ENCODE assay signal across 17 cellular contexts in the genomic region with DNA sequence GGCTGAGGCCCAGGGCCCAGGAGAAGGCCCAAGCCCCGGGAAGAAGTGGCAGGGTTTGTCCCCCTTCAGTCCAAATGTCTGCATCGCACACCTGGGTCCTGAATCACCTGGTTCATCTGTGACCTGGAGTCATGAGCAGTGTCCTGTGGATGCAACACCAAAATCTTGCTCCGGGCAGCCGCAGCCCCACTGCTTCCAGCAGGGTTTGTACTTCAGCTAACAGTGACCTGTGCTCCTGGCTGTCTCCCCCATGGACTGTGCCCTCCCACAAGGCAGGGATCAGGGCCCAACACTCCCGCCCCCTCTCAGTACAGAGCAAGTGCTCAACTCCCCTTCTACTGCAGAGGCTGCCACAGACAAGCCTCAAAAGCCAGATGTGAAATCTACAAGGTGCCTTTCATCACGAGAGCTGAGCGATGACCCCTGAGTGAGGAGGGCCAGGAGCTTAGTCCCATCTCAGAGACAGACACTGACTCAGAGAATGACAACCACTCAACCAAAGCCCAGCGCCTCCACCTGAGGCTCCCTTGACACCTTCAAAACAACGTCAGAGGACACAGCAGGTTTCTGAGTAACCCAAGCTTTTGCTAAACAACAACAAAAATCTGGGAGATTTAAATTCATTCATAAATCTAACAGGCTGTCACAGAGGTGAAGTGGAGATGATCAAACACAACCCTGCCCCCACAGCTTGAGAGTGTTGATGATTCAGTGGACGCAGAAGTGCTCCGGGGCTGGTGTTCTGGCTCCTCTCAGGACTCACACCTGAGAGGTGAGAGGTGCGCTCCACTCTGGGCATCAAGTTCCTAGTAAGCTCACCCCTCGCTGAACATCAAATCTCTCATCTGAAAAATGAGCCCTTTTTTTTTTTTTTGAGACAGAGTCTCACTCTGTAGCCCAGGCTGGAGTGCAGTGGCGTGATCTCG. TPM values are rescaled to one million over a fixed set of nuclear protein-coding genes. Genes with fewer than 3 reads are reported as not detected.
DNase-seq lines count a peak whose midpoint lies in the region; ATAC-seq, FAIRE-seq and TF ChIP-seq lines count a peak whose summit lies in the region.
"Had no signal": no experiment of that assay in that cellular context is flagged by ENCODE, and none has a peak within 500 bp of the region (broad histone marks: within the 10 kb centered on the region; RNA-seq: fewer than 3 reads in every experiment).

No MANE protein-coding gene starts in this region.

- no peak overlapping the region for H3K23ac ChIP-seq in mesendoderm (ENCODE audit: low read length)

- H3K9me3 Mint-ChIP-seq in astrocyte (ENCODE audit: unreplicated experiment) (no peaks in the 10 kb centered on the region), naive B cell (no peaks in the 10 kb centered on the region)
- H3K9me3 Mint-ChIP-seq: activated CD8-positive, alpha-beta T cell treated with anti-CD3 and anti-CD28 coated beads for 36 hours had no signal

- H4K5ac ChIP-seq in mesendoderm (ENCODE audit: low read length): no peak overlapping the region

- H3K27me3 Mint-ChIP-seq in astrocyte (ENCODE audit: low read depth, unreplicated experiment) (no peaks in the 10 kb centered on the region), naive B cell (no peaks in the 10 kb centered on the region)
- H3K27me3 Mint-ChIP-seq: activated CD8-positive, alpha-beta T cell treated with anti-CD3 and anti-CD28 coated beads for 36 hours had no signal

- FAIRE-seq in GM18507 (lab: Jason Lieb, UNC) (peak; percentile 12), astrocyte (lab: Jason Lieb, UNC) (no peak)
- FAIRE-seq: colon, kidney had no signal

- H3K36me3 Mint-ChIP-seq in astrocyte (ENCODE audit: low read depth, unreplicated experiment): peaks cover 11% of the 10 kb centered on the region
- no peaks in the 10 kb centered on the region for H3K36me3 Mint-ChIP-seq in naive B cell

- DNase-seq in GM18507 (ENCODE audit: extremely low spot score, insufficient read length, low read depth) (no peak), astrocyte (ENCODE audit: low read depth) (no peak), naive B cell (no peak), mesendoderm (no peak), right cardiac atrium (no peak), left ventricle myocardium superior (no peak)
- DNase-seq: activated CD8-positive, alpha-beta T cell treated with anti-CD3 and anti-CD28 coated beads for 36 hours; DMS 273 treated with DMSO at 0.1 percent for 48 hours; kidney; NCI-H1048; NCI-H446 had no signal

- H3K4me1 ChIP-seq in BLaER1 (peaks cover 90% of the 10 kb centered on the region), astrocyte (ENCODE audit: insufficient read depth, low read length) (peaks cover 10% of the 10 kb centered on the region), mesendoderm (ENCODE audit: control insufficient read depth, low read depth, low read length) (peaks cover 5% of the 10 kb centered on the region), right cardiac atrium (ENCODE audit: control insufficient read depth, insufficient read depth, low read length) (no peaks in the 10 kb centered on the region)

- H3K27ac ChIP-seq in BLaER1: peak overlapping the region; percentile 92
- H3K27ac ChIP-seq in astrocyte (ENCODE audit: low read depth, low read length): no peak overlapping the region
- H3K27ac ChIP-seq in mesendoderm (ENCODE audit: low read depth, low read length): no peak overlapping the region
- no peak overlapping the region for H3K27ac ChIP-seq in right cardiac atrium (ENCODE audit: low read length)
- H3K27ac ChIP-seq: esophagus muscularis mucosa had no signal

- H3K4me3 Mint-ChIP-seq in astrocyte (ENCODE audit: unreplicated experiment) (peak overlapping the region; percentile 31), naive B cell (peak overlapping the region in 6 of 8 donors; percentile 19 to 98 (median 48))
- H3K4me3 Mint-ChIP-seq: activated CD8-positive, alpha-beta T cell treated with anti-CD3 and anti-CD28 coated beads for 36 hours had no signal

- peak overlapping the region; percentile 72 for H3K9ac ChIP-seq in BLaER1
- H3K9ac ChIP-seq in astrocyte (ENCODE audit: low read length): no peak overlapping the region
- H3K9ac ChIP-seq in mesendoderm (ENCODE audit: low read length): no peak overlapping the region

- peak overlapping the region; percentile 96 for H3K4me2 ChIP-seq in BLaER1
- no peak overlapping the region for H3K4me2 ChIP-seq in astrocyte (ENCODE audit: low read length)
- no peak overlapping the region for H3K4me2 ChIP-seq in mesendoderm (ENCODE audit: low read length)

- H2BK5ac ChIP-seq in mesendoderm (ENCODE audit: low read length): no peak overlapping the region

- ATAC-seq in naive B cell (ENCODE audit: low read depth in 2 of 2) (no peak), right cardiac atrium (no peak), left ventricle myocardium superior (no peak), HG03135 (IDR thresholded peaks at IDR 0.05; ENCODE audit: unreplicated experiment) (no peak)
- ATAC-seq: activated CD8-positive, alpha-beta T cell treated with anti-CD3 and anti-CD28 coated beads for 36 hours had no signal

- H4K20me1 ChIP-seq in BLaER1 (peaks cover 68% of the 10 kb centered on the region), astrocyte (ENCODE audit: insufficient read depth, low read length) (peaks cover 74% of the 10 kb centered on the region)

- no peaks in the 10 kb centered on the region for H3K9me3 ChIP-seq in BLaER1
- H3K9me3 ChIP-seq in astrocyte (ENCODE audit: insufficient read depth, low read depth, low read length): no peaks in the 10 kb centered on the region
- no peaks in the 10 kb centered on the region for H3K9me3 ChIP-seq in right cardiac atrium (ENCODE audit: control insufficient read depth, low read length)
- H3K9me3 ChIP-seq: esophagus muscularis mucosa had no signal

- no peak overlapping the region for H3K18ac ChIP-seq in mesendoderm (ENCODE audit: low read length)

- H3K27me3 ChIP-seq in BLaER1 (no peaks in the 10 kb centered on the region), astrocyte (ENCODE audit: insufficient read depth, low read length) (no peaks in the 10 kb centered on the region), mesendoderm (ENCODE audit: insufficient read depth, low read length, poor library complexity) (no peaks in the 10 kb centered on the region), right cardiac atrium (ENCODE audit: control insufficient read depth, insufficient read depth) (no peaks in the 10 kb centered on the region)
- H3K27me3 ChIP-seq: esophagus muscularis mucosa had no signal

- H3K4ac ChIP-seq in mesendoderm (ENCODE audit: low read depth, low read length): no peak overlapping the region

- peaks cover 8% of the 10 kb centered on the region for H3K79me1 ChIP-seq in mesendoderm (ENCODE audit: low read length)

- H3K36me3 ChIP-seq in BLaER1: peaks cover 20% of the 10 kb centered on the region
- H3K36me3 ChIP-seq in astrocyte (ENCODE audit: insufficient read depth, low read length): no peaks in the 10 kb centered on the region
- H3K36me3 ChIP-seq in mesendoderm (ENCODE audit: control insufficient read depth, insufficient read depth, low read length): peaks cover 2% of the 10 kb centered on the region

- H3K4me3 ChIP-seq in BLaER1: no peak overlapping the region
- no peak overlapping the region for H3K4me3 ChIP-seq in astrocyte (ENCODE audit: insufficient read depth, low read depth, low read length)
- no peak overlapping the region for H3K4me3 ChIP-seq in mesendoderm (ENCODE audit: low read length)
- no peak overlapping the region for H3K4me3 ChIP-seq in right cardiac atrium (ENCODE audit: low read length)
- H3K4me3 ChIP-seq: esophagus muscularis mucosa had no signal

- no peak overlapping the region for H2AFZ ChIP-seq in astrocyte (ENCODE audit: low read depth, low read length)

- H3K4me1 Mint-ChIP-seq in astrocyte (ENCODE audit: low read depth, unreplicated experiment) (peaks cover 13% of the 10 kb centered on the region), naive B cell (peaks cover 55 to 90% (median 77%) of the 10 kb centered on the region in 3 donors)

- no peak overlapping the region for H2AK5ac ChIP-seq in mesendoderm (ENCODE audit: low read length)

- no peak overlapping the region for H2BK120ac ChIP-seq in mesendoderm (ENCODE audit: low read depth, low read length)

- WGBS in mesendoderm (ENCODE audit: extremely low coverage, insufficient coverage, low lambda C conversion rate): no CpG with 5 or more reads among the region's 15 CpGs
- WGBS in right cardiac atrium: 89% methylated on average over 15 of the region's 15 CpGs

- H4K8ac ChIP-seq in mesendoderm (ENCODE audit: low read depth, low read length): no peak overlapping the region

- H3K79me2 ChIP-seq in astrocyte (ENCODE audit: insufficient read depth, low read length) (peaks cover 26% of the 10 kb centered on the region), mesendoderm (ENCODE audit: control insufficient read depth, insufficient read depth, low read length) (no peaks in the 10 kb centered on the region)

- no peak for TF ChIP-seq CTCF in astrocyte (IDR thresholded peaks at IDR 0.05; ENCODE audit: insufficient read depth, low read depth, low read length)

- no peak overlapping the region for H3K56ac ChIP-seq in mesendoderm (ENCODE audit: low read length)

- no peak overlapping the region for H2BK15ac ChIP-seq in mesendoderm (replicated peaks; ENCODE audit: low read depth)

- H3K27ac Mint-ChIP-seq in astrocyte (ENCODE audit: unreplicated experiment) (peak overlapping the region; percentile 72), naive B cell (peak overlapping the region in 2 of 6 donors; percentile 24 to 76)
- H3K27ac Mint-ChIP-seq: activated CD8-positive, alpha-beta T cell treated with anti-CD3 and anti-CD28 coated beads for 36 hours had no signal

- intact Hi-C loops in right cardiac atrium (cut with DNase I) (no loop called here), left ventricle myocardium superior (cut with micrococcal nuclease) (no loop called here)

RNA-seq across cellular contexts. Expression of gene KIAA0930, which starts 3.4 kb away (rescaled TPM):
- 107 and 117 TPM in 2 replicates for total RNA-seq in astrocyte
- 1 to 10 TPM; 2.8 to 5.7 (median 5.0) TPM for polyA plus RNA-seq in naive B cell (ENCODE audit: low read depth in 6 of 6)
- polyA plus RNA-seq in mesendoderm (2013, experiment 1 of 2): 38.5 TPM
- 41.4 TPM for polyA plus RNA-seq in mesendoderm (2013, experiment 2 of 2)
- total RNA-seq in right cardiac atrium: 10 to 100 TPM; 23.3 to 34.1 (median 25.6) TPM
- polyA plus RNA-seq in right cardiac atrium: 14.8 TPM
- total RNA-seq in left ventricle myocardium superior: 24.1 TPM

RNA-seq across cellular contexts. Expression of gene UPK3A, which starts 47.4 kb away (rescaled TPM):
- total RNA-seq in astrocyte (not detected in 2 replicates), right cardiac atrium (not detected), left ventricle myocardium superior (0.25 TPM)
- polyA plus RNA-seq in naive B cell (ENCODE audit: low read depth in 6 of 6) (under 1 TPM in 2 of 6 donors, not detected in 4; 0.55 to 0.57 TPM), right cardiac atrium (not detected)
- 0.08 TPM for polyA plus RNA-seq in mesendoderm (2013, experiment 1 of 2)
- 0.04 TPM for polyA plus RNA-seq in mesendoderm (2013, experiment 2 of 2)
- total RNA-seq: activated CD8-positive, alpha-beta T cell treated with anti-CD3 and anti-CD28 coated beads for 36 hours; esophagus muscularis mucosa; kidney; renal cortical epithelial cell; subcutaneous adipose tissue had no signal
